Comparison of ENCODE assay signal across 15 cellular contexts in the genomic region with DNA sequence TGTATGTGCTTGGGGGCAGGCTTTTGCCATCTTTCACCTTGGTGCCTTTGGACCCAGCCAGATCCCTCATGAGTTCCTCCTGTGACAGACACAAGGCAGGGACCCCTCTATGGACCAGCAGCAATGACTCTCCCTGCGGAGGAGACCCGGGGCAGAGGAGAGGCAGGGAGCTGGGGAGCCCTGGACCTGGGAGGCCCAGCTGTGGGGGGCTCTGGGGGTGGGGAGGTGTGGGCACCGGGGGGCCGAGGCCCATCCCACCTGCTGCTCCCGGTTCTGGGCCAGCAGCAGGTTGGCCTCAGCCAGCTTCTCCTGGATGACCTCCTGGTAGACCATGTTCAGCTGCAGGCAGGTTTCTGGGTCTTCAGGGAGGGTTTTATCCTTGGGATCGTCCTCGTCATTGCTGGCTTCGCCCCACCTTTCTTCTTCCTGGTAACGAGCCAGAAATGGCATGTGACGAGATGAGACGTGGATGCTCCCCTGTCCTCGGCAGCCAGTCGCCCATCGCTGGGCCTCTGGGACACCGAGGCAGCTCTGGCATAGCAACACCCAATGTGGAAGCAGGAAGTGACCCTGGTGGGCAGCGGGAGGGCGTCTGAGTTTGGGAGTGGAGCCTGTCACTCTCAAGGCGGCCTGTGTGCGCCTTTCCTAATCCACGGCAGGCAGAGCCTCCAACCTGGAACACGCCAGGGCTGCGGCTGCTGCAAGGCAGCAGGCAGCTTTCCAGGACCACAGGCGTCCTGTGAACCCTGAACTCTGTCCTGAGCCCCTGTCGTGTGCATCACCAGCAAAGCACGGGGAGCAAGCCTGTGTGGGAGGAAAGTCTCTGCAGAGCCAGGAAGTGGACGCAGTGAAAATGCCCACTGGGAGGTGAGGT. TPM values are rescaled to one million over a fixed set of nuclear protein-coding genes. Genes with fewer than 3 reads are reported as not detected.
DNase-seq lines count a peak whose midpoint lies in the region; ATAC-seq and TF ChIP-seq lines count a peak whose summit lies in the region.
"Had no signal": no experiment of that assay in that cellular context is flagged by ENCODE, and none has a peak within 500 bp of the region (broad histone marks: within the 10 kb centered on the region; RNA-seq: fewer than 3 reads in every experiment).

No MANE protein-coding gene starts in this region.

- peak overlapping the region; percentile 90 for H3K27ac ChIP-seq in C4-2B
- H3K27ac ChIP-seq in VCaP, result peak overlapping the region; percentile 98
- H3K27ac ChIP-seq: BLaER1 had no signal

- DNase-seq in left lobe of liver (ENCODE audit: low spot score) (peak; percentile 93), neural crest cell (ENCODE audit: low read depth, low spot score) (no peak), NCI-H146 treated with DMSO at 0.1 percent for 48 hours (lab: John Stamatoyannopoulos, UW; ENCODE audit: unreplicated experiment) (no peak), globus pallidus (ENCODE audit: low spot score) (no peak)
- DNase-seq: 8988T; AML-193; CD4-positive, CD25-positive, alpha-beta regulatory T cell; DMS53; H7 had no signal

- no peaks in the 10 kb centered on the region for H3K27me3 Mint-ChIP-seq in neural crest cell (ENCODE audit: low read depth)
- H3K27me3 Mint-ChIP-seq: CD4-positive, CD25-positive, alpha-beta regulatory T cell had no signal

- TF ChIP-seq CTCF in C4-2B (conservative IDR thresholded peaks at IDR 0.05) (no peak), VCaP (conservative IDR thresholded peaks at IDR 0.05) (no peak), neural crest cell (conservative IDR thresholded peaks at IDR 0.05) (no peak)

- peaks cover 8% of the 10 kb centered on the region for H3K4me1 Mint-ChIP-seq in neural crest cell

- no peak overlapping the region for H3K27ac Mint-ChIP-seq in neural crest cell (ENCODE audit: unreplicated experiment)
- H3K27ac Mint-ChIP-seq: GM23338 had no signal

- H3K4me3 Mint-ChIP-seq in neural crest cell, result peak overlapping the region; percentile 57
- H3K4me3 Mint-ChIP-seq: GM23338 had no signal

- H3K9me3 Mint-ChIP-seq in neural crest cell, result no peaks in the 10 kb centered on the region
- H3K9me3 Mint-ChIP-seq: CD4-positive, CD25-positive, alpha-beta regulatory T cell; GM23338 had no signal

- ATAC-seq in left lobe of liver, result peak; percentile 71
- ATAC-seq in GM21447 (IDR thresholded peaks at IDR 0.05; ENCODE audit: unreplicated experiment), result no peak
- no peak for ATAC-seq in HG02938 (IDR thresholded peaks at IDR 0.05; ENCODE audit: unreplicated experiment)
- ATAC-seq: GM23338 had no signal

- H3K36me3 Mint-ChIP-seq in neural crest cell (ENCODE audit: low read depth), result peaks cover 3% of the 10 kb centered on the region

RNA-seq across cellular contexts. Expression of gene SNAPC4, which starts 4.4 kb away (rescaled TPM):
- total RNA-seq in left lobe of liver (7.2 TPM), neural crest cell (18.2 and 19.0 TPM in 2 replicates)

RNA-seq across cellular contexts. Expression of gene ENTR1, which starts 14.8 kb away (rescaled TPM):
- total RNA-seq in left lobe of liver, result 39.5 TPM
- 84.1 and 89.3 TPM in 2 replicates for total RNA-seq in neural crest cell

RNA-seq across cellular contexts. Expression of gene PMPCA, which starts 14.9 kb away (rescaled TPM):
- total RNA-seq in left lobe of liver (59.3 TPM), neural crest cell (82.1 and 86.6 TPM in 2 replicates)

RNA-seq across cellular contexts. Expression of gene CARD9, which starts 22.1 kb away (rescaled TPM):
- total RNA-seq in left lobe of liver (2.1 TPM), neural crest cell (1.3 and 1.4 TPM in 2 replicates)

RNA-seq across cellular contexts. Expression of gene DNLZ, which starts 32.0 kb away (rescaled TPM):
- 13.8 TPM for total RNA-seq in left lobe of liver
- total RNA-seq in neural crest cell, result 21.3 and 21.7 TPM in 2 replicates
